ENCODE assay signal across 1 cellular context in the genomic region with DNA sequence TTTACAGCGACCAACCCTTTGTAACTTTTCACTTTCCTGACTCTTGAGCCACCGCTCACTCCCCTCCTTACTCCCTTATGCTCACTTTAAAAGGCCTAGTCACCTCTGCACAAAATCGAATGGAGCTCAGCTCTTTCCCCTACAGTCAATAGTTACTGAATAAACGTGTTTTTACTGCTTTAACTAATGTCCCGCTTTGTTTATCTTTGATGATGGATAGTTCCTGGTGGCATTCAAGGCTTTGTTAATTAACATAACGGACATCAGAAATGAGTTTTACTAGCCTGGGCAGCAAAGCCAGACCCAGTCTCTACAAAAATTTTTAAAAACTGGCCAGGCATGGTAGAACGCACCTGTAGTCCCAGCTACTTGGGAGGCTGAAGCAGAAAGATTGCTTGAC.
TF ChIP-seq lines count a peak whose summit lies in the region.

No MANE protein-coding gene starts in this region.

TF ChIP-seq in H1, 55 proteins besides CTCF, POLR2A, EP300 and RAD21:
- TF ChIP-seq, protein P1, sequence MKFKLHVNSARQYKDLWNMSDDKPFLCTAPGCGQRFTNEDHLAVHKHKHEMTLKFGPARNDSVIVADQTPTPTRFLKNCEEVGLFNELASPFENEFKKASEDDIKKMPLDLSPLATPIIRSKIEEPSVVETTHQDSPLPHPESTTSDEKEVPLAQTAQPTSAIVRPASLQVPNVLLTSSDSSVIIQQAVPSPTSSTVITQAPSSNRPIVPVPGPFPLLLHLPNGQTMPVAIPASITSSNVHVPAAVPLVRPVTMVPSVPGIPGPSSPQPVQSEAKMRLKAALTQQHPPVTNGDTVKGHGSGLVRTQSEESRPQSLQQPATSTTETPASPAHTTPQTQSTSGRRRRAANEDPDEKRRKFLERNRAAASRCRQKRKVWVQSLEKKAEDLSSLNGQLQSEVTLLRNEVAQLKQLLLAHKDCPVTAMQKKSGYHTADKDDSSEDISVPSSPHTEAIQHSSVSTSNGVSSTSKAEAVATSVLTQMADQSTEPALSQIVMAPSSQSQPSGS (IDR thresholded peaks at IDR 0.05; ENCODE audit: low read length) = no peak
- TF ChIP-seq BACH1 (IDR thresholded peaks at IDR 0.05; ENCODE audit: low read length) (no peak), MAFK (IDR thresholded peaks at IDR 0.05; ENCODE audit: low read depth, low read length) (no peak)
